ENCODE assay signal across 8 cellular contexts in genomic region chr19:17579523-17580244, GRCh38. TPM values are rescaled to one million over a fixed set of nuclear protein-coding genes. Genes with fewer than 3 reads are reported as not detected.
A peak's percentile ranks its signal among the peaks of the same experiment; 100 is the strongest.
DNase-seq lines count a peak whose midpoint lies in the region; ATAC-seq and TF ChIP-seq lines count a peak whose summit lies in the region.

No MANE protein-coding gene starts in this region.

- CTCF ChIA-PET in activated B cell treated with CpG ODN at 0.5 μM for 24 hours (lab: Charles Lee), result no interaction called here

- H3K4me3 Mint-ChIP-seq in activated B cell treated with CpG ODN at 0.5 μM for 24 hours, result no peak overlapping the region
- no peak overlapping the region for H3K4me3 Mint-ChIP-seq in glutamatergic neuron (ENCODE audit: unreplicated experiment)

- POLR2A ChIA-PET in activated B cell treated with CpG ODN at 0.5 μM for 24 hours (lab: Charles Lee), result interaction anchor here (0.8 to 1.3 kb wide), 2 partner anchors 27 to 469 kb away, joined by 4 to 6 read pairs; no protein-coding TSS in a partner anchor

- H3K36me3 Mint-ChIP-seq in activated B cell treated with CpG ODN at 0.5 μM for 24 hours (ENCODE audit: low read depth) (peaks cover 72% of the 10 kb centered on the region), glutamatergic neuron (ENCODE audit: unreplicated experiment) (no peaks in the 10 kb centered on the region)

- intact Hi-C loops in activated B cell treated with CpG ODN at 0.5 μM for 24 hours (cut with micrococcal nuclease), result no loop called here

- H3K9me3 Mint-ChIP-seq in activated B cell treated with CpG ODN at 0.5 μM for 24 hours, result no peaks in the 10 kb centered on the region
- peaks cover 2% of the 10 kb centered on the region for H3K9me3 Mint-ChIP-seq in glutamatergic neuron (ENCODE audit: unreplicated experiment)

- peaks cover 9% of the 10 kb centered on the region for H3K4me1 Mint-ChIP-seq in activated B cell treated with CpG ODN at 0.5 μM for 24 hours
- H3K4me1 Mint-ChIP-seq in glutamatergic neuron (ENCODE audit: low read depth, unreplicated experiment), result peaks cover 6% of the 10 kb centered on the region

- TF ChIP-seq CTCF in activated B cell treated with CpG ODN at 0.5 μM for 24 hours (IDR thresholded peaks at IDR 0.05), result no peak
- TF ChIP-seq CTCF in glutamatergic neuron (IDR thresholded peaks at IDR 0.05; ENCODE audit: partially characterized antibody, unreplicated experiment), result no peak

- DNase-seq in SIG-M5 treated with dmso at 0.1 percent for 504 hours (lab: John Stamatoyannopoulos, UW; ENCODE audit: unreplicated experiment) (peak; percentile 67), SIG-M5 (lab: John Stamatoyannopoulos, UW) (no peak), M059J (ENCODE audit: low read depth) (peak; percentile 39), activated B cell treated with CpG ODN at 0.5 μM for 24 hours (peak; percentile 36), glutamatergic neuron (peak; percentile 63), hippocampal formation (lab: John Stamatoyannopoulos, UW) (no peak)
- DNase-seq in stimulated activated CD4-positive, alpha-beta T cell treated with anti-CD3 and anti-CD28 coated beads, Interleukin-4, amount 100 ng/mL, for 1 hour, result peak; percentile 19

- H3K27me3 Mint-ChIP-seq in activated B cell treated with CpG ODN at 0.5 μM for 24 hours (no peaks in the 10 kb centered on the region), glutamatergic neuron (ENCODE audit: unreplicated experiment) (peaks cover 4% of the 10 kb centered on the region)

- H3K27ac Mint-ChIP-seq in activated B cell treated with CpG ODN at 0.5 μM for 24 hours (no peak overlapping the region), glutamatergic neuron (ENCODE audit: unreplicated experiment) (no peak overlapping the region)

- ATAC-seq in activated B cell treated with CpG ODN at 0.5 μM for 24 hours (ENCODE audit: low read depth) (peak; percentile 74), GM18861 (IDR thresholded peaks at IDR 0.05; ENCODE audit: unreplicated experiment) (no peak)

RNA-seq across cellular contexts. Expression of gene COLGALT1, which starts 24.2 kb away (rescaled TPM):
- 104 and 150 TPM in 2 replicates for total RNA-seq in M059J (2014; rRNA removed; shearing (Covaris generic))
- 69.2 and 80.3 TPM in 2 replicates for total RNA-seq in activated B cell treated with CpG ODN at 0.5 μM for 24 hours
- 74.5 TPM for total RNA-seq in glutamatergic neuron (ENCODE audit: unreplicated experiment)

Comparison
In these comparisons a context has a peak if more than half of its experiments do, and no peak if none do; other contexts are left out.
1. DNase-seq: peak in SIG-M5 treated with dmso at 0.1 percent for 504 hours (single experiment), M059J (single experiment), activated B cell treated with CpG ODN at 0.5 μM for 24 hours (single experiment), glutamatergic neuron (single experiment) and stimulated activated CD4-positive, alpha-beta T cell treated with anti-CD3 and anti-CD28 coated beads, Interleukin-4, amount 100 ng/mL, for 1 hour (single experiment); none in SIG-M5 (single experiment) and hippocampal formation (0 of 2).